3 cellular contexts compared by ENCODE assay signal in genomic region chr17:21428742-21429141, GRCh38. TPM values are rescaled to one million over a fixed set of nuclear protein-coding genes. Genes with fewer than 3 reads are reported as not detected.
"Had no signal": no experiment of that assay in that cellular context is flagged by ENCODE, and none has a peak within 500 bp of the region (broad histone marks: within the 10 kb centered on the region; RNA-seq: fewer than 3 reads in every experiment).

No MANE protein-coding gene starts in this region.

RNA-seq across cellular contexts. Expression of gene KCNJ12, which starts 52.6 kb away (rescaled TPM):
- total RNA-seq: esophagus mucosa, mammary epithelial cell had no signal
- polyA plus RNA-seq: naive thymus-derived CD4-positive, alpha-beta T cell had no signal
